Comparison of ENCODE assay signal across 1 cellular context in the genomic region with DNA sequence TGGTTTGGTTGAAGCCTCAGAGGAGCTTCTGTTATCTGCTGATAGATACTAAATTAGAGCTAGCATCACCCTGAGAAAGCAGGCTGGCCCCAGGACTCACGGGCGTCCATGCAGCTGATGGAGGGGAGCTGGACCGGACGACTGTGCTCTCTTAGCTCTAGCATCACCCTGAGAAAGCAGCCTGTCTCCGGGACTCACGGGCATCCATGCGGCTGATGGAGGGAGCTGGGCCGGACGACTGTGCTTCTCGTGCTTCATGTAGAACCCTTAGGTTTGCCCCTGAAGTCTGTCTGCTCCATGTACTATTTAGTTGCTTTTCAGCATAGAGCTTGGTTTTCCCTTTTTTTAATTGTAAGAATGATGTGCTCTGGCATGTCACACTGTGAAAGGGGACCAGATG.
A peak's percentile ranks its signal among the peaks of the same experiment; 100 is the strongest.
TF ChIP-seq lines count a peak whose summit lies in the region.

No MANE protein-coding gene starts in this region.

TF ChIP-seq in HEK293, 187 proteins besides CTCF, POLR2A, EP300 and RAD21:
- TF ChIP-seq, protein P1, sequence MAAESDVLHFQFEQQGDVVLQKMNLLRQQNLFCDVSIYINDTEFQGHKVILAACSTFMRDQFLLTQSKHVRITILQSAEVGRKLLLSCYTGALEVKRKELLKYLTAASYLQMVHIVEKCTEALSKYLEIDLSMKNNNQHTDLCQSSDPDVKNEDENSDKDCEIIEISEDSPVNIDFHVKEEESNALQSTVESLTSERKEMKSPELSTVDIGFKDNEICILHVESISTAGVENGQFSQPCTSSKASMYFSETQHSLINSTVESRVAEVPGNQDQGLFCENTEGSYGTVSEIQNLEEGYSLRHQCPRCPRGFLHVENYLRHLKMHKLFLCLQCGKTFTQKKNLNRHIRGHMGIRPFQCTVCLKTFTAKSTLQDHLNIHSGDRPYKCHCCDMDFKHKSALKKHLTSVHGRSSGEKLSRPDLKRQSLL (tag by site-specific recombination; IDR thresholded peaks at IDR 0.05), result peak; percentile 20; the same call in 1 of the 2 replicates
- TF ChIP-seq ZNF677 (tag by site-specific recombination; IDR thresholded peaks at IDR 0.05), result no peak
